Comparison of ENCODE assay signal across 2 cellular contexts in genomic region chr16:88626646-88627045, GRCh38.
TF ChIP-seq lines count a peak whose summit lies in the region.

No MANE protein-coding gene starts in this region.

TF ChIP-seq in GM23338, 12 proteins besides CTCF, POLR2A, EP300 and RAD21:
- TF ChIP-seq CREB1 (CRISPR knock-in tag; IDR thresholded peaks at IDR 0.05; ENCODE audit: low read depth) (no peak), EZH2phosphoT487 (IDR thresholded peaks at IDR 0.05; ENCODE audit: unreplicated experiment) (no peak), ZNF462 (CRISPR knock-in tag; IDR thresholded peaks at IDR 0.05) (no peak), JUNB (IDR thresholded peaks at IDR 0.05; ENCODE audit: unreplicated experiment) (no peak), NANOG (IDR thresholded peaks at IDR 0.05; ENCODE audit: borderline replicate concordance) (no peak), POLR2AphosphoS5 (IDR thresholded peaks at IDR 0.05; ENCODE audit: low read depth) (no peak), ZNF331 (CRISPR knock-in tag; IDR thresholded peaks at IDR 0.05; ENCODE audit: low read depth) (no peak), ZNF114 (CRISPR knock-in tag; IDR thresholded peaks at IDR 0.05) (no peak), ETS1 (IDR thresholded peaks at IDR 0.05) (no peak), EZH2 (IDR thresholded peaks at IDR 0.05; ENCODE audit: low read depth, unreplicated experiment) (no peak), STAT1 (IDR thresholded peaks at IDR 0.05; ENCODE audit: unreplicated experiment) (no peak), REST (IDR thresholded peaks at IDR 0.05; ENCODE audit: unreplicated experiment) (no peak)
TF ChIP-seq in GM23338: peak in this region for 0.

TF ChIP-seq in K562, 482 proteins besides CTCF, POLR2A, EP300 and RAD21:
- TF ChIP-seq IRF2 (CRISPR knock-in tag; IDR thresholded peaks at IDR 0.05) (no peak), FOXA1 (IDR thresholded peaks at IDR 0.05; ENCODE audit: borderline replicate concordance) (no peak), MED1 (CRISPR knock-in tag; IDR thresholded peaks at IDR 0.05; ENCODE audit: borderline replicate concordance) (no peak), HDAC2 (IDR thresholded peaks at IDR 0.05) (no peak), ZNF589 (CRISPR knock-in tag; IDR thresholded peaks at IDR 0.05; ENCODE audit: low read depth) (no peak), HIVEP1 (CRISPR knock-in tag; IDR thresholded peaks at IDR 0.05) (no peak), TEAD4 (IDR thresholded peaks at IDR 0.05; ENCODE audit: low read length) (no peak), TEAD4 (CRISPR knock-in tag; IDR thresholded peaks at IDR 0.05; ENCODE audit: borderline replicate concordance) (no peak), CC2D1A (IDR thresholded peaks at IDR 0.05) (no peak), ESRRA (IDR thresholded peaks at IDR 0.05; ENCODE audit: borderline replicate concordance, low read depth) (no peak), ARID4B (CRISPR knock-in tag; IDR thresholded peaks at IDR 0.05) (no peak), ILK (tag; IDR thresholded peaks at IDR 0.05; ENCODE audit: borderline replicate concordance, low read depth) (no peak), FOXP4 (CRISPR knock-in tag; IDR thresholded peaks at IDR 0.05; ENCODE audit: borderline replicate concordance) (no peak), NFATC3 (IDR thresholded peaks at IDR 0.05) (no peak), CBFA2T2 (conservative IDR thresholded peaks at IDR 0.05) (no peak)
